8 cellular contexts compared by ENCODE assay signal in the genomic region with DNA sequence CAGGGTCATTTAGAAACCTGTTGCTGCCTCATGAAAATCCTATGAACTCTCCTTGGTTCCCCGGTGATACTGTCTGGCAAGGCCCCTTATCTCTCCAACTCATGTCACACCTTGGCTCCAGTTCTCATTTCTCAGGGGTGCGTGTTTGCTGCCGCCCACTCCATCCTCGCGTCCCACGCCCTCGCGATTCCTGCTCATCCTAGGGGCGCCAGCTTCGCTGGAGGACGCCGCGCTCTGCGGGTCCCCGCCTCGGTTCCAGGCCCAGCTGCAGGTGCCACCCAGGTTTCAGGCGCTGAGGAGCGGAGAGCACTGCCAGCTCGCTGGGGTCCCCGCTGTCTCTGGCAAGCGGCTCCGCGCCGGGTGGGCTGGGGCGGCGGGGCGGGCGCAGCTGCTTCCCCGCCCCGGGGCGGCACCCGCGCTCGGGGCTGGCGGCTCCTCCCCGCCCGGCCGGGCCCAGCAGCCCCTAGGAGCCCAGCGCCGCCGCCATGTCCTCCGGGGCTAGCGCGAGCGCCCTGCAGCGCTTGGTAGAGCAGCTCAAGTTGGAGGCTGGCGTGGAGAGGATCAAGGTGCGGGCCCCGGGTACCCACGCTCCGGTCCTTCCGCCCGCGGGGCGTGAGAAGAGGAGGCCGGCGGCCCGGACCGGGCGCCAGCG. TPM values are rescaled to one million over a fixed set of nuclear protein-coding genes. Genes with fewer than 3 reads are reported as not detected.
DNase-seq lines count a peak whose midpoint lies in the region; ATAC-seq and TF ChIP-seq lines count a peak whose summit lies in the region.

A gene (plus strand): TSS at position 456 of the 652 bp plus-strand sequence. CDS start 30 bp downstream, at position 486.

- no peaks in the 10 kb centered on the region for H3K27me3 Mint-ChIP-seq in CD8-positive, alpha-beta memory T cell
- no peaks in the 10 kb centered on the region for H3K27me3 Mint-ChIP-seq in natural killer cell (ENCODE audit: low read depth in 2 of 2)

- H3K4me1 ChIP-seq in CD8-positive, alpha-beta memory T cell (ENCODE audit: insufficient read depth, low read length) = peaks cover 30% of the 10 kb centered on the region
- peaks cover 16% of the 10 kb centered on the region for H3K4me1 ChIP-seq in PC-9 (replicated peaks; ENCODE audit: insufficient read depth)

- peaks cover 31% of the 10 kb centered on the region for H3K79me2 ChIP-seq in PC-9 (ENCODE audit: low read depth)

- peak within 1 kb of the TSS; percentile 83 for H2AFZ ChIP-seq in PC-9

- peak; percentile 93 for ATAC-seq in GM19324 (IDR thresholded peaks at IDR 0.05; ENCODE audit: low FRiP score, unreplicated experiment)
- ATAC-seq in HG03457 (IDR thresholded peaks at IDR 0.05; ENCODE audit: unreplicated experiment) = peak; percentile 84
- ATAC-seq in natural killer cell = peak; percentile 94 to 96 (median 95)

- H3K4me1 Mint-ChIP-seq in CD8-positive, alpha-beta memory T cell = peaks cover 27 to 47% (median 43%) of the 10 kb centered on the region in 3 donors
- H3K4me1 Mint-ChIP-seq in natural killer cell = peaks cover 26 to 31% of the 10 kb centered on the region in 2 donors

- no peaks in the 10 kb centered on the region for H3K9me3 ChIP-seq in CD8-positive, alpha-beta memory T cell (ENCODE audit: low read length)
- H3K9me3 ChIP-seq in PC-9 (ENCODE audit: insufficient read depth, low read depth) = no peaks in the 10 kb centered on the region

- peak within 1 kb of the TSS; percentile 63 to 98 (median 90) for H3K27ac Mint-ChIP-seq in CD8-positive, alpha-beta memory T cell
- H3K27ac Mint-ChIP-seq in natural killer cell = peak within 1 kb of the TSS; percentile 75 to 85

- intact Hi-C loops in PC-9 (cut with micrococcal nuclease; ENCODE audit: unreplicated experiment) (loop anchor here (5.0 kb wide), 2 partner anchors 179 to 411 kb away; a partner anchor contains a TSS), natural killer cell (cut with micrococcal nuclease) (no loop called here)

- TF ChIP-seq CTCF in PC-9 (conservative IDR thresholded peaks at IDR 0.05) (no peak), fibroblast of mammary gland (conservative IDR thresholded peaks at IDR 0.05; ENCODE audit: control insufficient read depth, insufficient read depth, low read depth, low read length) (no peak), natural killer cell (IDR thresholded peaks at IDR 0.05) (no peak)

- POLR2A ChIA-PET in CD8-positive, alpha-beta memory T cell (lab: Charles Lee) = interaction anchor here (0.7 to 2.0 kb wide), 2 partner anchors 10 to 30 kb away, joined by 3 to 10 read pairs; a partner anchor contains a TSS
- POLR2A ChIA-PET in PC-9 (lab: Charles Lee; ENCODE audit: unreplicated experiment) = interaction anchor here (0.6 kb wide), 1 partner anchor 30 kb away, joined by 11 read pairs; a partner anchor contains a TSS

- H3K4me3 ChIP-seq in CD8-positive, alpha-beta memory T cell (ENCODE audit: low read length) = peak within 1 kb of the TSS; percentile 83
- peak within 1 kb of the TSS; percentile 73 for H3K4me3 ChIP-seq in PC-9
- H3K4me3 ChIP-seq in fibroblast of mammary gland (ENCODE audit: control insufficient read depth, low read depth, low read length) = peak within 1 kb of the TSS; percentile 79

- H3K36me3 ChIP-seq in CD8-positive, alpha-beta memory T cell (ENCODE audit: insufficient read depth, low read length) = no peaks in the 10 kb centered on the region
- peaks cover 9% of the 10 kb centered on the region; the same call in 1 of the 2 replicates for H3K36me3 ChIP-seq in PC-9 (ENCODE audit: low read depth)

- peaks cover 0 to 15% (median 4%) of the 10 kb centered on the region in 3 donors for H3K36me3 Mint-ChIP-seq in CD8-positive, alpha-beta memory T cell
- no peaks in the 10 kb centered on the region for H3K36me3 Mint-ChIP-seq in natural killer cell

- H3K9me2 ChIP-seq in PC-9 (ENCODE audit: insufficient read depth) = no peaks in the 10 kb centered on the region

- DNase-seq in CD8-positive, alpha-beta memory T cell = peak; percentile 55 to 74 (median 69)
- peak in 1 of 2 experiments; percentile 69 for DNase-seq in PC-9
- peak; percentile 34 to 55 for DNase-seq in activated T-helper 1 cell treated with anti-CD3 and anti-CD28 coated beads, Interleukin-2, amount 50 U/mL, for 16 hours (ENCODE audit: low read depth in 1 of 2, low spot score in 1 of 2)
- DNase-seq in fibroblast of mammary gland (ENCODE audit: low read depth) = peak; percentile 44
- peak; percentile 67 for DNase-seq in natural killer cell
- DNase-seq in stimulated activated naive CD4-positive, alpha-beta T cell (lab: John Stamatoyannopoulos, UW) = peak; percentile 46 to 70 (median 58)

- no peaks in the 10 kb centered on the region for H3K27me3 ChIP-seq in CD8-positive, alpha-beta memory T cell (ENCODE audit: insufficient read depth, low read length, poor library complexity, severe bottlenecking)
- H3K27me3 ChIP-seq in PC-9 (ENCODE audit: insufficient read depth, low read depth) = no peaks in the 10 kb centered on the region

- no TSS peak for BruUV-seq in PC-9 (replicated peaks; lab: Mats Ljungman, UMichigan)

- H3K4me3 Mint-ChIP-seq in CD8-positive, alpha-beta memory T cell = peak within 1 kb of the TSS; percentile 93 to 98 (median 96)
- peak within 1 kb of the TSS; percentile 99 for H3K4me3 Mint-ChIP-seq in natural killer cell

- no peaks in the 10 kb centered on the region; the same call in 1 of the 2 replicates for H4K20me1 ChIP-seq in PC-9 (ENCODE audit: insufficient read depth)

- CTCF ChIA-PET in CD8-positive, alpha-beta memory T cell (lab: Charles Lee) = interaction anchor here (1.3 to 1.5 kb wide), 3 partner anchors 10 to 413 kb away, joined by 4 to 7 read pairs (median 4); a partner anchor contains a TSS
- CTCF ChIA-PET in PC-9 (lab: Charles Lee) = no interaction called here

- peak within 1 kb of the TSS; percentile 62 for H3K27ac ChIP-seq in CD8-positive, alpha-beta memory T cell (ENCODE audit: low read depth, low read length)
- H3K27ac ChIP-seq in PC-9 = peak within 1 kb of the TSS; percentile 48

- peak within 1 kb of the TSS; percentile 94 for H3K4me2 ChIP-seq in PC-9

- H3F3A ChIP-seq in PC-9 (ENCODE audit: insufficient read depth, low read depth) = peaks cover 11% of the 10 kb centered on the region; the same call in 1 of the 2 replicates

- H3K9me3 Mint-ChIP-seq in CD8-positive, alpha-beta memory T cell = no peaks in the 10 kb centered on the region
- no peaks in the 10 kb centered on the region for H3K9me3 Mint-ChIP-seq in natural killer cell

RNA-seq across cellular contexts. Expression of the gene that starts here (rescaled TPM):
- 10 to 100 TPM; 21.9 to 25.1 TPM for total RNA-seq in CD8-positive, alpha-beta memory T cell
- polyA plus RNA-seq in CD8-positive, alpha-beta memory T cell = 22.9 TPM
- total RNA-seq in PC-9 (2021) (70.8 and 76.9 TPM in 2 replicates), natural killer cell (1 to 10 TPM; 5.6 to 6.9 (median 6.0) TPM)
